In the genomic region with DNA sequence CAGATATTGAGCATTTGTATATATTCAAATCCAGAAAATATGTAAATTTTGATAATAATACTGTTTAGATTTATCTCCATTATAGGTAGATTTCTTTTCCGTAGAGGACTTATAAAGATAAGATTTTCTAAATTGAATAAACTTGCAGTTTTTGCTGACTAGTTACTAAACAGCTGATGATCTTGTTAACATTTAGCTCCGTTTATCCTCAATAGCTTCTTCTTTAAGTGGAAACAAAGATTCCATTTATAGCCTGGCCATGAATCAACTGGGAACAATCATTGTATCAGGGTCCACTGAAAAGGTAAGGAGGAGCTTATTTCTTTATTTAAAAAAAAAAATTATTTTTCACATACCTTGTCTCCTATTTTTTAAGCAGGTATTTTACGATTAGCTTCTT, we compare ENCODE assay signal across 29 cellular contexts. TPM values are rescaled to one million over a fixed set of nuclear protein-coding genes. Genes with fewer than 3 reads are reported as not detected.
"Had no signal": no experiment of that assay in that cellular context is flagged by ENCODE, and none has a peak within 500 bp of the region (broad histone marks: within the 10 kb centered on the region; RNA-seq: fewer than 3 reads in every experiment).

No MANE protein-coding gene starts in this region.

- H3K4me1 ChIP-seq: adrenal gland, breast epithelium, colonic mucosa, esophagus squamous epithelium, heart right ventricle had no signal

- H3K27me3 ChIP-seq: adrenal gland, ascending aorta, breast epithelium, cardiac muscle cell, colonic mucosa, esophagus squamous epithelium, heart right ventricle had no signal

- H3K36me3 ChIP-seq: breast epithelium, colonic mucosa had no signal

- H3K9me3 ChIP-seq: adrenal gland, ascending aorta, breast epithelium, colonic mucosa, esophagus squamous epithelium, heart right ventricle had no signal

- H3K4me3 ChIP-seq: adrenal gland, ascending aorta, breast epithelium, cardiac muscle cell, colonic mucosa, esophagus squamous epithelium, heart right ventricle had no signal

- ATAC-seq: activated CD4-positive, alpha-beta T cell treated with anti-CD3 and anti-CD28 coated beads for 36 hours; activated CD8-positive, alpha-beta memory T cell treated with anti-CD3 and anti-CD28 coated beads, Interleukin-2, amount 10 ng/mL, durations not matched to agents 7 days and 5 days; activated CD8-positive, alpha-beta T cell treated with anti-CD3 and anti-CD28 coated beads, Interleukin-2, amount 10 ng/mL, durations not matched to agents 7 days and 5 days; activated naive CD8-positive, alpha-beta T cell treated with anti-CD3 and anti-CD28 coated beads, Interleukin-2, amount 50 U/mL, for 24 hours; heart right ventricle had no signal

- DNase-seq: activated CD4-positive, alpha-beta memory T cell treated with anti-CD3 and anti-CD28 coated beads for 36 hours; activated CD4-positive, alpha-beta T cell treated with anti-CD3 and anti-CD28 coated beads for 36 hours; activated CD4-positive, alpha-beta T cell treated with anti-CD3 and anti-CD28 coated beads, Interleukin-2, amount 10 ng/mL, durations not matched to agents 24 days and 14 days; activated CD4-positive, CD25-positive, alpha-beta regulatory T cell; activated CD4-positive, CD25-positive, alpha-beta regulatory T cell treated with anti-CD3 and anti-CD28 coated beads, Interleukin-2, amount 50 U/mL, for 72 hours; activated CD8-positive, alpha-beta memory T cell treated with anti-CD3 and anti-CD28 coated beads, Interleukin-2, amount 10 ng/mL, durations not matched to agents 7 days and 5 days; activated CD8-positive, alpha-beta memory T cell treated with anti-CD3 and anti-CD28 coated beads, Interleukin-2, amount 50 U/mL, for 4 hours; activated CD8-positive, alpha-beta T cell treated with anti-CD3 and anti-CD28 coated beads, Interleukin-2, amount 10 ng/mL, durations not matched to agents 7 days and 5 days; activated effector memory CD4-positive, alpha-beta T cell treated with anti-CD3 and anti-CD28 coated beads, Interleukin-2, amount 50 U/mL, for 16 hours; activated naive CD4-positive, alpha-beta T cell treated with anti-CD3 and anti-CD28 coated beads for 36 hours; activated naive CD8-positive, alpha-beta T cell treated with anti-CD3 and anti-CD28 coated beads for 36 hours; activated naive CD8-positive, alpha-beta T cell treated with anti-CD3 and anti-CD28 coated beads, Interleukin-2, amount 50 U/mL, for 24 hours; activated T-cell treated with anti-CD3 and anti-CD28 coated beads, Interleukin-2, amount 50 U/mL, for 1 hour; activated T-cell treated with anti-CD3 and anti-CD28 coated beads, Interleukin-2, amount 50 U/mL, for 48 hours; adrenal gland; central memory CD4-positive, alpha-beta T cell; cerebellar nuclear complex; colonic mucosa; effector CD8-positive, alpha-beta T cell; esophagus squamous epithelium; glutamatergic neuron; heart right ventricle; T-helper 2 cell had no signal

- H3K27ac ChIP-seq: adrenal gland, ascending aorta, breast epithelium, cardiac muscle cell, colonic mucosa, epithelial cell of prostate, esophagus squamous epithelium, heart right ventricle had no signal

- FAIRE-seq: endometrium, endothelial cell of umbilical vein had no signal

RNA-seq across cellular contexts. Expression of gene SCN11A, which starts 16.8 kb away (rescaled TPM):
- total RNA-seq: activated CD4-positive, alpha-beta T cell treated with anti-CD3 and anti-CD28 coated beads, Interleukin-2, amount 10 ng/mL, durations not matched to agents 24 days and 14 days; activated CD8-positive, alpha-beta T cell treated with anti-CD3 and anti-CD28 coated beads, Interleukin-2, amount 10 ng/mL, durations not matched to agents 7 days and 5 days; ascending aorta had no signal
